In the genomic region with DNA sequence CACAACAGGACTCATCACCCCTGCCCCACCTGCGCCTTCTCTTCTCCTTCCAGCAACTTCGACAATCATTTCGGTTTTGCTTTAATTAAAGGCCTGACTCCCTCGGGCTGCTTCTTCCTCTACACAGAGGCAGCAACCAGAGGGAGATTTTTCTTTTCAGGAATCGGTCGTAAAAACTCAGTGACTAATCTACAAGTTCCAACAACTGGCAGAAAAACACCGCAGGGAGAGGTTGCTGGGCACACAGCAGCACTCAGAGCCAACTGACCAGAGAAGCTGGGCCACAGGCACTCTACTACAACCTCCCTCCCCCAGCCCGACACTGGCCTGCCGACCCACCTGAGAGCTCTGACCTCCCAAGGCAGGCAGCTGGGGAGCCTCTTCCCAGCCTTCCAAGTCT, we compare ENCODE assay signal across 3 cellular contexts. TPM values are rescaled to one million over a fixed set of nuclear protein-coding genes. Genes with fewer than 3 reads are reported as not detected.
"Had no signal": no experiment of that assay in that cellular context is flagged by ENCODE, and none has a peak within 500 bp of the region (broad histone marks: within the 10 kb centered on the region; RNA-seq: fewer than 3 reads in every experiment).

No MANE protein-coding gene starts in this region.

RNA-seq across cellular contexts. Expression of a gene that starts 36.0 kb away (rescaled TPM):
- total RNA-seq: H1 had no signal
- polyA plus RNA-seq: GM23248, GM23338 had no signal
